In the genomic region with DNA sequence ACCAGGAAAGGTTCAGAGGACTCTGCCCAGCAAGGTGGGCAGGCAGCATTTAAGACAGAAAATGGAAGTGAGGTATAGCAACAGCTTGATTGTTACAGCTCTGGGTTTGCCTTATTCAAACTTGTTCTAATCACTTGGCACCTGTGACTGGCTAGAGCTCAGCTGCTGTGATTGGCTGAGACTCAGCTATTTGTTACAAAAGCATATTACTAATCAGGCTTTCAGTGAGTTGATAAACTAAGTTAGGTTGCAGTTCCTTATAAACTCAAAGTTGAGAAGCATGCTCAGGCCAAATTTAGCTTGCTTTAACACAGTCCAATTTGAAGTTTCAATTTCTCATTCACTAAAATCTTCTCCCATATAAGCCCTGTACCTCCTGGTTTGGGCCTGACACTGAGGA, we compare ENCODE assay signal across 14 cellular contexts. TPM values are rescaled to one million over a fixed set of nuclear protein-coding genes. Genes with fewer than 3 reads are reported as not detected.
A peak's percentile ranks its signal among the peaks of the same experiment; 100 is the strongest.
DNase-seq lines count a peak whose midpoint lies in the region; ATAC-seq and TF ChIP-seq lines count a peak whose summit lies in the region.
"Had no signal": no experiment of that assay in that cellular context is flagged by ENCODE, and none has a peak within 500 bp of the region (broad histone marks: within the 10 kb centered on the region; RNA-seq: fewer than 3 reads in every experiment).

No MANE protein-coding gene starts in this region.

- H2AFZ ChIP-seq in Loucy (ENCODE audit: low read length) = 0 out of 2 replicates have a peak overlapping the region, but pooled peaks have one; percentile 38

- H3K4me1 ChIP-seq in Loucy (ENCODE audit: insufficient read depth, low read length, poor library complexity, severe bottlenecking) = no peaks in the 10 kb centered on the region
- H3K4me1 ChIP-seq in testis = no peaks in the 10 kb centered on the region
- H3K4me1 ChIP-seq: BLaER1, thyroid gland had no signal

- in situ Hi-C loops in GM13976 (cut with MboI; ENCODE audit: low sequenced_read_pairs, unreplicated experiment) = loop anchor here (10.0 kb wide), 1 partner anchor 69 kb away; no protein-coding TSS in a partner anchor

- intact Hi-C loops in testis (cut with DNase I; ENCODE audit: low total_unique reads) = no loop called here

- H3K4me2 ChIP-seq in Loucy (ENCODE audit: low read depth, low read length, poor library complexity, severe bottlenecking) = no peak overlapping the region
- H3K4me2 ChIP-seq: BLaER1 had no signal

- no peaks in the 10 kb centered on the region for H4K20me1 ChIP-seq in Loucy (ENCODE audit: insufficient read depth, low read length, poor library complexity, severe bottlenecking)
- H4K20me1 ChIP-seq: BLaER1 had no signal

- no peaks in the 10 kb centered on the region for H3K36me3 ChIP-seq in Loucy (ENCODE audit: insufficient read depth, low read length)
- no peaks in the 10 kb centered on the region for H3K36me3 ChIP-seq in testis (ENCODE audit: low read depth, missing control alignments)
- H3K36me3 ChIP-seq: BLaER1, thyroid gland had no signal

- CTCF ChIA-PET in GM10248 (lab: Yijun Ruan, JAX) = interaction anchor here (1.1 to 3.9 kb wide), 5 partner anchors 10 to 166 kb away, joined by 3 to 25 read pairs (median 7); no protein-coding TSS in a partner anchor

- peak; percentile 50 for ATAC-seq in GM19328 (IDR thresholded peaks at IDR 0.05; ENCODE audit: unreplicated experiment)
- ATAC-seq in HG02840 (IDR thresholded peaks at IDR 0.05; ENCODE audit: low FRiP score, unreplicated experiment) = peak; percentile 57
- ATAC-seq: natural killer cell had no signal

- no peaks in the 10 kb centered on the region for H3K9me3 ChIP-seq in Loucy (ENCODE audit: insufficient read depth, low read depth, low read length)
- H3K9me3 ChIP-seq in testis = no peaks in the 10 kb centered on the region
- H3K9me3 ChIP-seq: BLaER1, thyroid gland had no signal

- H3K27me3 ChIP-seq in Loucy (ENCODE audit: insufficient read depth, low read length, poor library complexity, severe bottlenecking) (no peaks in the 10 kb centered on the region), testis (no peaks in the 10 kb centered on the region)
- H3K27me3 ChIP-seq: BLaER1, thyroid gland had no signal

- TF ChIP-seq POLR2A in testis (IDR thresholded peaks at IDR 0.05) = no peak

- H3K4me3 ChIP-seq in Loucy (ENCODE audit: low read length, poor library complexity, severe bottlenecking) = no peak overlapping the region
- H3K4me3 ChIP-seq in testis = no peak overlapping the region
- H3K4me3 ChIP-seq: BLaER1, thyroid gland had no signal

- no peaks in the 10 kb centered on the region for H3F3A ChIP-seq in Loucy (ENCODE audit: low read depth)

- no peak overlapping the region for H3K9ac ChIP-seq in Loucy (ENCODE audit: low read depth, low read length, poor library complexity, severe bottlenecking)
- H3K9ac ChIP-seq: BLaER1 had no signal

- no peak overlapping the region for H3K27ac ChIP-seq in testis
- H3K27ac ChIP-seq: BLaER1, thyroid gland had no signal

- no peaks in the 10 kb centered on the region for H3K79me2 ChIP-seq in Loucy (ENCODE audit: insufficient read depth, low read length)

- POLR2A ChIA-PET in GM10248 (lab: Yijun Ruan, JAX) = no interaction called here

- no peaks in the 10 kb centered on the region for H3K9me2 ChIP-seq in Loucy (replicated peaks; ENCODE audit: low read depth, low read length)

- peak; percentile 22 for DNase-seq in GM10248 (ENCODE audit: extremely low spot score)
- DNase-seq in activated naive CD4-positive, alpha-beta T cell (lab: John Stamatoyannopoulos, UW) = no peak
- no peak for DNase-seq in activated effector memory CD4-positive, alpha-beta T cell treated with anti-CD3 and anti-CD28 coated beads, Interleukin-2, amount 50 U/mL, for 16 hours
- DNase-seq in testis = no peak
- DNase-seq in GM13976 (ENCODE audit: low spot score) = no peak
- DNase-seq: activated gamma-delta T cell; natural killer cell; NCI-H82; stimulated activated CD4-positive, alpha-beta T cell treated with anti-CD3 and anti-CD28 coated beads, Interleukin-4, amount 100 ng/mL, for 1 hour; thyroid gland had no signal

- TF ChIP-seq CTCF in GM10248 (IDR thresholded peaks at IDR 0.05; ENCODE audit: control extremely low read depth, extremely low read depth, low read depth, missing control alignments) = no peak
- TF ChIP-seq CTCF in Loucy (conservative IDR thresholded peaks at IDR 0.05; ENCODE audit: low read length) = no peak
- TF ChIP-seq CTCF in testis (IDR thresholded peaks at IDR 0.05) = no peak
- no peak for TF ChIP-seq CTCF in GM13976 (IDR thresholded peaks at IDR 0.05; ENCODE audit: borderline replicate concordance, control extremely low read depth, extremely low read depth, insufficient read depth, missing control alignments)

RNA-seq across cellular contexts. Expression of gene GDA, which starts 56.3 kb away (rescaled TPM):
- total RNA-seq in testis = 1 to 10 TPM; 1.7 to 3.7 TPM
- polyA plus RNA-seq in testis (ENCODE audit: insufficient read depth, low read depth, low replicate concordance) = 2.1 TPM
- total RNA-seq: natural killer cell had no signal
